Comparison of ENCODE assay signal across 12 cellular contexts in the genomic region with DNA sequence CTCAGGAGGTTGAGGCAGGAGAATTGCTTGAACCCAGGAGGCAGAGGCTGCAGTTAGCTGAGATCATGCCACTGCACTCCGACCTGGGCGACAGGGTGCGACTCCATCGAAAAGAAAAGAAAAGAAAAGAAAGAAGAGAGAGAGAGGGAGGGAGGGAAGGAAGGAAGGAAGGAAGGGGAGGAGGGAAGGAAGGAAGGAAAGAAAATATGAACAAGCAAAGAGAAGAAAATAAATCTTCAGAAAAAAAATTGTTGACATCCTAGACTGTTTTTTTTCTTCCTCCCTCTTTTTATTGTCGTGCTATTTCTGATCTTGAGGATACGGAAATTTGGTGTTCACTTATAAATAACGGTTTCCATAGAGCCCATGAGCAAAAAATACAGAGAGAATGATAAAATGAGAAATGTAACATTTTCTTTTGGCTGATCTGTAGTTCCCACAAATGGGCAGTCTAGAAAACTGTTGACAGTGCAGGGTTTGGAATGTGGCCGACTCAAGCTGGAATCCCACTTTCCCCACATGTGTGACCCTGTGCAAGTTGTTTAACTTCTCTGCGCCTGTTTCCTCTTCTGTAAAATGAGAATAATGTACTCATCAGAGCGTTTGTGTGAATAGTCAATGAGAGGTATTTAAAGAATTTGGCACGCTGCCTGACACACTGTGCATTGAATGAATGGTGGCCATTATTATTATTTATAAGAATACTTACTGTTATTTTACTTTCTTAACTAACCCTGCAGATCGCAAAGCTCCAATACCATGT. TPM values are rescaled to one million over a fixed set of nuclear protein-coding genes. Genes with fewer than 3 reads are reported as not detected.
DNase-seq lines count a peak whose midpoint lies in the region; ATAC-seq, FAIRE-seq and TF ChIP-seq lines count a peak whose summit lies in the region.
"Had no signal": no experiment of that assay in that cellular context is flagged by ENCODE, and none has a peak within 500 bp of the region (broad histone marks: within the 10 kb centered on the region; RNA-seq: fewer than 3 reads in every experiment).

No MANE protein-coding gene starts in this region.

- ATAC-seq in HG02970 (IDR thresholded peaks at IDR 0.05; ENCODE audit: low FRiP score, unreplicated experiment): no peak
- ATAC-seq: activated CD4-positive, CD25-positive, alpha-beta regulatory T cell treated with anti-CD3 and anti-CD28 coated beads, Interleukin-2, amount 50 U/mL, for 24 hours; activated naive CD8-positive, alpha-beta T cell treated with anti-CD3 and anti-CD28 coated beads, Interleukin-2, amount 50 U/mL, for 24 hours had no signal

- H3K4me3 ChIP-seq in right atrium auricular region (no peak overlapping the region), hepatocyte (no peak overlapping the region)

- TF ChIP-seq CTCF in right atrium auricular region (IDR thresholded peaks at IDR 0.05): no peak
- TF ChIP-seq CTCF in hepatocyte (IDR thresholded peaks at IDR 0.05; ENCODE audit: poor library complexity): no peak

- no peaks in the 10 kb centered on the region for H4K20me1 ChIP-seq in hepatocyte (ENCODE audit: insufficient read depth, poor library complexity, severe bottlenecking)

- H3K9me2 ChIP-seq in hepatocyte (replicated peaks; ENCODE audit: insufficient read depth): no peaks in the 10 kb centered on the region

- no peaks in the 10 kb centered on the region for H3K27me3 ChIP-seq in right atrium auricular region
- H3K27me3 ChIP-seq in hepatocyte: no peaks in the 10 kb centered on the region

- H3K27ac ChIP-seq in right atrium auricular region: peak overlapping the region; percentile 22 to 31
- no peak overlapping the region for H3K27ac ChIP-seq in hepatocyte

- H3K79me2 ChIP-seq in hepatocyte: peaks cover 2% of the 10 kb centered on the region

- no peak overlapping the region for H2AFZ ChIP-seq in hepatocyte

- H3K4me1 ChIP-seq in right atrium auricular region: peaks cover 0 to 61% of the 10 kb centered on the region in 2 donors
- H3K4me1 ChIP-seq in hepatocyte (ENCODE audit: insufficient read depth): peaks cover 5% of the 10 kb centered on the region

- H3K4me2 ChIP-seq in hepatocyte: peak overlapping the region; percentile 5

- DNase-seq in right atrium auricular region (ENCODE audit: low spot score): no peak
- DNase-seq in cardiac septum (ENCODE audit: low spot score): no peak
- DNase-seq in SW 1271 (lab: John Stamatoyannopoulos, UW): peak; percentile 11 to 50
- peak; percentile 18 for DNase-seq in hepatocyte (ENCODE audit: low spot score)
- DNase-seq in urothelium cell line (ENCODE audit: low spot score): peak; percentile 63
- no peak for DNase-seq in stimulated activated naive CD4-positive, alpha-beta T cell treated with Interleukin-2 at 50 U/mL for 16 hours (lab: John Stamatoyannopoulos, UW)
- DNase-seq in NCI-H2081 treated with DMSO at 0.1 percent for 48 hours (lab: John Stamatoyannopoulos, UW): no peak
- DNase-seq: activated naive CD8-positive, alpha-beta T cell treated with anti-CD3 and anti-CD28 coated beads, Interleukin-2, amount 50 U/mL, for 24 hours; NCI-H2227 treated with DMSO at 0.1 percent for 48 hours; stimulated activated CD4-positive, alpha-beta T cell treated with anti-CD3 and anti-CD28 coated beads, Interleukin-1b, Interleukin-23, amount 100 ng/mL, for 48 hours had no signal

- no peaks in the 10 kb centered on the region for H3K9me3 ChIP-seq in right atrium auricular region
- no peaks in the 10 kb centered on the region for H3K9me3 ChIP-seq in hepatocyte (ENCODE audit: low read depth)

- 78% methylated on average over 12 of the region's 12 CpGs for WGBS in hepatocyte (ENCODE audit: low lambda C conversion rate, missing lambda C conversion rate)

- no peaks in the 10 kb centered on the region for H3K36me3 ChIP-seq in right atrium auricular region
- H3K36me3 ChIP-seq in hepatocyte (replicated peaks; ENCODE audit: insufficient read depth, low read depth): no peaks in the 10 kb centered on the region

- intact Hi-C loops in cardiac septum (cut with DNase I): no loop called here

- FAIRE-seq in urothelium cell line (lab: Jason Lieb, UNC): no peak

RNA-seq across cellular contexts. Expression of a gene that starts 19.4 kb away (rescaled TPM):
- total RNA-seq in right atrium auricular region: 100 to 1,000 TPM; 530 to 741 TPM
- 1,779 TPM for total RNA-seq in cardiac septum
- 52.1 and 56.5 TPM in 2 replicates for total RNA-seq in hepatocyte
- polyA plus RNA-seq in hepatocyte: 43.4 and 60.0 TPM in 2 replicates

Comparison
In these comparisons a context has a peak if more than half of its experiments do, and no peak if none do; other contexts are left out.
1. DNase-seq: peak in SW 1271 (2 of 2), hepatocyte (single experiment) and urothelium cell line (single experiment); none in right atrium auricular region (single experiment), cardiac septum (single experiment), stimulated activated naive CD4-positive, alpha-beta T cell treated with Interleukin-2 at 50 U/mL for 16 hours (single experiment) and NCI-H2081 treated with DMSO at 0.1 percent for 48 hours (single experiment).